Comparison of ENCODE assay signal across 8 cellular contexts in the genomic region with DNA sequence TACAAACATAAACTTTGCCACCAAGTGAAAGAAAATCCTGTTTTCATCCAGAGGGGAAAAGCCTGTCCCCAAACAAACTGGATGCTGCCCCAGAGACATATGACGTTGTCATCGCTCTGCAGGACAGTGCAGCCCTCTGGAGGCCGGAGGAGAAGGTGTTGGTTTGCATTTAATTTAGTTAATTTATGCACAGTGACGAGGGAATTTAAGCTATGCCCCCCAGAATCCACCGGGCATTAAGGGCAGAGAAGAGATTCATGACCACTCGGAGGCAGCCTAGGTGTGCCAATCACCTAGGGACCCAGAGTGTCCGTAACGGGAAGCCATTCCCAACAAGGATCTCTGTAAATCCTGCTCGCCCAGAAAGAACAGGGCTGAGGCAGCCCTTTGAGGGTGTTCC. TPM values are rescaled to one million over a fixed set of nuclear protein-coding genes. Genes with fewer than 3 reads are reported as not detected.
A peak's percentile ranks its signal among the peaks of the same experiment; 100 is the strongest.
DNase-seq lines count a peak whose midpoint lies in the region; ATAC-seq and TF ChIP-seq lines count a peak whose summit lies in the region.

No MANE protein-coding gene starts in this region.

- TF ChIP-seq CTCF in HCT116 (IDR thresholded peaks at IDR 0.05 in 2 of 3, conservative IDR thresholded peaks at IDR 0.05 in 1 of 3; ENCODE audit: borderline replicate concordance in 1 of 3, insufficient read depth in 1 of 3, low read depth in 2 of 3, low read length in 2 of 3) (peak; percentile 23 to 55 (median 42); a peak in 4 of 6 replicates), WTC11 (IDR thresholded peaks at IDR 0.05) (no peak), stomach (IDR thresholded peaks at IDR 0.05) (no peak)

- no peak overlapping the region for H3K9ac ChIP-seq in HCT116 (ENCODE audit: low read length)

- H3K79me2 ChIP-seq in HCT116 (ENCODE audit: insufficient read depth, low read length): no peaks in the 10 kb centered on the region

- H3K4me3 Mint-ChIP-seq in WTC11: no peak overlapping the region

- no peaks in the 10 kb centered on the region for H3K9me3 Mint-ChIP-seq in WTC11

- no peaks in the 10 kb centered on the region for H3K27me3 Mint-ChIP-seq in WTC11 (ENCODE audit: low read depth)

- no peak for TF ChIP-seq EP300 in stomach (IDR thresholded peaks at IDR 0.05)

- H3K27me3 ChIP-seq in HCT116 (ENCODE audit: insufficient read depth, low read length) (no peaks in the 10 kb centered on the region), stomach (no peaks in the 10 kb centered on the region)

- H3K4me1 Mint-ChIP-seq in WTC11: peaks cover 43% of the 10 kb centered on the region

- H3K36me3 ChIP-seq in HCT116 (ENCODE audit: control insufficient read depth in 1 of 2, insufficient read depth in 2 of 2, low read length in 2 of 2): no peaks in the 10 kb centered on the region
- H3K36me3 ChIP-seq in stomach: peaks cover 0 to 7% (median 0%) of the 10 kb centered on the region in 4 donors

- H3K27ac ChIP-seq in HCT116 (ENCODE audit: low read depth, low read length) (no peak overlapping the region), stomach (peak overlapping the region in 3 of 5 donors; percentile 22 to 59 (median 55))

- H3K4me1 ChIP-seq in HCT116 (ENCODE audit: control insufficient read depth in 1 of 2, insufficient read depth in 2 of 2, low read length in 2 of 2) (peaks cover 4 to 16% of the 10 kb centered on the region in 2 experiments; a peak in 1 of 4 replicates), stomach (peaks cover 5 to 41% (median 24%) of the 10 kb centered on the region in 4 donors)

- TF ChIP-seq POLR2A in HCT116 (IDR thresholded peaks at IDR 0.05; ENCODE audit: borderline replicate concordance, extremely low read depth, insufficient read depth, insufficient read length) (no peak), stomach (IDR thresholded peaks at IDR 0.05) (no peak)

- RAD21 ChIA-PET in HCT116 (lab: Charles Lee; ENCODE audit: low non-redundant PET in 1 of 2, low total read pairs in 2 of 2, uncharacterized antibody in 2 of 2, unreplicated experiment in 2 of 2): no interaction called here

- peaks cover 7% of the 10 kb centered on the region; the same call in 1 of the 2 replicates for H3K36me3 Mint-ChIP-seq in WTC11

- no peaks in the 10 kb centered on the region for H3K9me3 ChIP-seq in HCT116 (ENCODE audit: control insufficient read depth in 1 of 2, insufficient read depth in 1 of 2, low read depth in 1 of 2, low read length in 2 of 2)
- H3K9me3 ChIP-seq in stomach: no peaks in the 10 kb centered on the region

- no peaks in the 10 kb centered on the region for H3K9me2 ChIP-seq in HCT116 (ENCODE audit: insufficient read depth)

- ATAC-seq in HCT116 (peak; percentile 92), WTC11 (peak; percentile 81)

- no peak overlapping the region for H2AFZ ChIP-seq in HCT116 (ENCODE audit: low read depth, low read length, poor library complexity, severe bottlenecking)

- DNase-seq in AG08395 (ENCODE audit: low spot score): peak; percentile 67
- peak; percentile 16 for DNase-seq in HCT116 (ENCODE audit: low read depth, low spot score)
- peak; percentile 52 for DNase-seq in WTC11 (ENCODE audit: low spot score)
- peak; percentile 20 to 67 for DNase-seq in hippocampal formation (lab: John Stamatoyannopoulos, UW)
- no peak for DNase-seq in stomach
- no peak for DNase-seq in DMS114 treated with DMSO at 0.1 percent for 48 hours (lab: John Stamatoyannopoulos, UW; ENCODE audit: unreplicated experiment)
- no peak for DNase-seq in HUDEP-2 (lab: John Stamatoyannopoulos, UW; ENCODE audit: unreplicated experiment in 76 of 76)
- DNase-seq in stimulated activated CD4-positive, alpha-beta T cell treated with anti-CD3 and anti-CD28 coated beads, Interleukin-4, amount 100 ng/mL, for 1 hour: no peak

- 53 to 71% (median 65%) methylated on average over 9 of the region's 9 CpGs for WGBS in stomach, 5 donors

- peak; percentile 56 for TF ChIP-seq RAD21 in HCT116 (IDR thresholded peaks at IDR 0.05; ENCODE audit: low read depth)

- no TSS peak for BruUV-seq in HCT116 (replicated peaks; lab: Mats Ljungman, UMichigan)

- POLR2A ChIA-PET in HCT116 (lab: Charles Lee): interaction anchor here (1.5 kb wide), 1 partner anchor 12 kb away, joined by 3 read pairs; no protein-coding TSS in a partner anchor
- POLR2A ChIA-PET in WTC11 (lab: Charles Lee): interaction anchor here (0.6 to 1.4 kb wide), 4 partner anchors 8 to 62 kb away, joined by 3 to 4 read pairs (median 3); no protein-coding TSS in a partner anchor

- peak overlapping the region; percentile 81 for H3K27ac Mint-ChIP-seq in WTC11

- peak overlapping the region; percentile 37 for H3K4me2 ChIP-seq in HCT116 (ENCODE audit: low read length)

- no peaks in the 10 kb centered on the region for H4K20me1 ChIP-seq in HCT116 (ENCODE audit: insufficient read depth)

- CTCF ChIA-PET in HCT116 (lab: Charles Lee) (interaction anchor here (0.7 to 1.3 kb wide), 5 partner anchors 9 to 547 kb away, joined by 3 to 5 read pairs (median 3); no protein-coding TSS in a partner anchor), WTC11 (lab: Charles Lee) (interaction anchor here (0.6 to 2.8 kb wide), 13 partner anchors 8 to 293 kb away, joined by 3 to 35 read pairs (median 4); no protein-coding TSS in a partner anchor)

- H3K4me3 ChIP-seq in HCT116 (replicated peaks in 1 of 2; ENCODE audit: low read depth in 1 of 2, low read length in 2 of 2): no peak overlapping the region
- peak overlapping the region; percentile 25 to 39 (median 34) for H3K4me3 ChIP-seq in stomach

- intact Hi-C loops in HCT116 (cut with micrococcal nuclease) (loop anchor here (10.0 kb wide), 2 partner anchors 115 to 155 kb away; a partner anchor contains a TSS), stomach (cut with DNase I; ENCODE audit: low total_unique reads) (no loop called here)

TF ChIP-seq in HCT116, 20 proteins besides CTCF, POLR2A, EP300 and RAD21 (continues in another document):
- TF ChIP-seq POLR2AphosphoS5 (IDR thresholded peaks at IDR 0.05; ENCODE audit: low read depth, low read length) (no peak), JUND (IDR thresholded peaks at IDR 0.05) (no peak), SP1 (IDR thresholded peaks at IDR 0.05; ENCODE audit: low read depth) (no peak), YY1 (IDR thresholded peaks at IDR 0.05; ENCODE audit: extremely low read depth, insufficient replicate concordance, low read depth, low read length) (no peak), CEBPB (IDR thresholded peaks at IDR 0.05; ENCODE audit: low read depth) (no peak), SRF (IDR thresholded peaks at IDR 0.05; ENCODE audit: low read depth) (no peak), ZFX (IDR thresholded peaks at IDR 0.05) (no peak), EGR1 (IDR thresholded peaks at IDR 0.05; ENCODE audit: low read depth) (no peak), EZH2 (IDR thresholded peaks at IDR 0.05) (no peak), ELF1 (IDR thresholded peaks at IDR 0.05; ENCODE audit: borderline replicate concordance, low read depth) (no peak)
- TF ChIP-seq, protein P1, sequence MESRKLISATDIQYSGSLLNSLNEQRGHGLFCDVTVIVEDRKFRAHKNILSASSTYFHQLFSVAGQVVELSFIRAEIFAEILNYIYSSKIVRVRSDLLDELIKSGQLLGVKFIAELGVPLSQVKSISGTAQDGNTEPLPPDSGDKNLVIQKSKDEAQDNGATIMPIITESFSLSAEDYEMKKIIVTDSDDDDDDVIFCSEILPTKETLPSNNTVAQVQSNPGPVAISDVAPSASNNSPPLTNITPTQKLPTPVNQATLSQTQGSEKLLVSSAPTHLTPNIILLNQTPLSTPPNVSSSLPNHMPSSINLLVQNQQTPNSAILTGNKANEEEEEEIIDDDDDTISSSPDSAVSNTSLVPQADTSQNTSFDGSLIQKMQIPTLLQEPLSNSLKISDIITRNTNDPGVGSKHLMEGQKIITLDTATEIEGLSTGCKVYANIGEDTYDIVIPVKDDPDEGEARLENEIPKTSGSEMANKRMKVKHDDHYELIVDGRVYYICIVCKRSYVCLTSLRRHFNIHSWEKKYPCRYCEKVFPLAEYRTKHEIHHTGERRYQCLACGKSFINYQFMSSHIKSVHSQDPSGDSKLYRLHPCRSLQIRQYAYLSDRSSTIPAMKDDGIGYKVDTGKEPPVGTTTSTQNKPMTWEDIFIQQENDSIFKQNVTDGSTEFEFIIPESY (IDR thresholded peaks at IDR 0.05; ENCODE audit: extremely low read depth, insufficient replicate concordance, low read length): no peak

TF ChIP-seq in WTC11, 78 proteins besides CTCF, POLR2A, EP300 and RAD21 (continues in another document):
- TF ChIP-seq FOXJ3 (CRISPR knock-in tag; IDR thresholded peaks at IDR 0.05; ENCODE audit: borderline replicate concordance): no peak
- TF ChIP-seq, protein P2, sequence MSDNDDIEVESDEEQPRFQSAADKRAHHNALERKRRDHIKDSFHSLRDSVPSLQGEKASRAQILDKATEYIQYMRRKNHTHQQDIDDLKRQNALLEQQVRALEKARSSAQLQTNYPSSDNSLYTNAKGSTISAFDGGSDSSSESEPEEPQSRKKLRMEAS (CRISPR knock-in tag; IDR thresholded peaks at IDR 0.05): no peak
- TF ChIP-seq ATF1 (CRISPR knock-in tag; IDR thresholded peaks at IDR 0.05): no peak
- no peak for TF ChIP-seq ZBTB21 (CRISPR knock-in tag; IDR thresholded peaks at IDR 0.05; ENCODE audit: borderline replicate concordance)
- TF ChIP-seq TEAD4 (CRISPR knock-in tag; IDR thresholded peaks at IDR 0.05): no peak
- TF ChIP-seq, protein P3, sequence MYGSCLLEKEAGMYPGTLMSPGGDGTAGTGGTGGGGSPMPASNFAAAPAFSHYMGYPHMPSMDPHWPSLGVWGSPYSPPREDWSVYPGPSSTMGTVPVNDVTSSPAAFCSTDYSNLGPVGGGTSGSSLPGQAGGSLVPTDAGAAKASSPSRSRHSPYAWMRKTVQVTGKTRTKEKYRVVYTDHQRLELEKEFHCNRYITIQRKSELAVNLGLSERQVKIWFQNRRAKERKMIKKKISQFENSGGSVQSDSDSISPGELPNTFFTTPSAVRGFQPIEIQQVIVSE (CRISPR knock-in tag; IDR thresholded peaks at IDR 0.05; ENCODE audit: borderline replicate concordance): no peak
- no peak for TF ChIP-seq PRRX2 (CRISPR knock-in tag; IDR thresholded peaks at IDR 0.05)
- no peak for TF ChIP-seq HMGA2 (CRISPR knock-in tag; IDR thresholded peaks at IDR 0.05)

RNA-seq across cellular contexts. Expression of a gene that starts 45.1 kb away (rescaled TPM):
- total RNA-seq in HCT116 (2021; ENCODE audit: unreplicated experiment) (7.2 TPM), WTC11 (2021) (34.4 to 36.3 TPM (median 36.0 TPM) in 3 replicates), stomach (10 to 100 TPM in 4 of 5 donors, 1 to 10 TPM in 1; 3.1 to 34.8 (median 22.0) TPM)
- 6.0 and 6.3 TPM in 2 replicates for polyA plus RNA-seq in HCT116 (2012)
- polyA plus RNA-seq in stomach: 10 to 100 TPM in 1 of 3 donors, 1 to 10 TPM in 2; 6.4 to 10.1 (median 7.8) TPM

Comparison
In these comparisons a context has a peak if more than half of its experiments do, and no peak if none do; other contexts are left out.
1. DNase-seq: peak in AG08395 (single experiment), HCT116 (single experiment), WTC11 (single experiment) and hippocampal formation (2 of 2); none in stomach (single experiment), DMS114 treated with DMSO at 0.1 percent for 48 hours (single experiment), HUDEP-2 (0 of 76) and stimulated activated CD4-positive, alpha-beta T cell treated with anti-CD3 and anti-CD28 coated beads, Interleukin-4, amount 100 ng/mL, for 1 hour (single experiment).
2. H3K4me3 ChIP-seq: peak in stomach (4 of 4); none in HCT116 (0 of 2).
3. CTCF ChIP-seq: peak in HCT116 (3 of 3); none in WTC11 (single experiment) and stomach (0 of 7).